In genomic region chr6:90753820-90754604, GRCh38 we compare ENCODE assay signal across 27 cellular contexts.
DNase-seq lines count a peak whose midpoint lies in the region; ATAC-seq and TF ChIP-seq lines count a peak whose summit lies in the region.
"Had no signal": no experiment of that assay in that cellular context is flagged by ENCODE, and none has a peak within 500 bp of the region (broad histone marks: within the 10 kb centered on the region; RNA-seq: fewer than 3 reads in every experiment).

No MANE protein-coding gene starts in this region.

- no peak for ATAC-seq in heart left ventricle
- peak; percentile 86 to 92 (median 91) for ATAC-seq in psoas muscle
- ATAC-seq: CD8-positive, alpha-beta T cell; K562 had no signal

- H3K36me3 ChIP-seq in cardiac muscle cell (no peaks in the 10 kb centered on the region), heart left ventricle (no peaks in the 10 kb centered on the region), psoas muscle (ENCODE audit: insufficient read depth in 1 of 2, low read depth in 1 of 2) (no peaks in the 10 kb centered on the region)
- H3K36me3 ChIP-seq: MG63 had no signal

- H3K4me1 ChIP-seq in cardiac muscle cell (ENCODE audit: low read depth) = peaks cover 26% of the 10 kb centered on the region
- H3K4me1 ChIP-seq in heart left ventricle = no peaks in the 10 kb centered on the region
- no peaks in the 10 kb centered on the region for H3K4me1 ChIP-seq in psoas muscle

- peak in 1 of 2 donors; percentile 40 for DNase-seq in cardiac muscle cell (ENCODE audit: low read depth in 1 of 2, low spot score in 1 of 2)
- no peak for DNase-seq in heart left ventricle
- DNase-seq in left kidney (ENCODE audit: low read depth, low spot score) = peak; percentile 67
- no peak for DNase-seq in psoas muscle
- no peak for DNase-seq in activated CD4-positive, alpha-beta T cell treated with anti-CD3 and anti-CD28 coated beads for 1 hour
- no peak for DNase-seq in SK-N-DZ (ENCODE audit: low spot score)
- DNase-seq in SW480 (ENCODE audit: low spot score) = no peak
- DNase-seq in NCI-H2227 treated with DMSO at 0.1 percent for 48 hours (lab: John Stamatoyannopoulos, UW) = no peak
- DNase-seq: AML-193; C1 segment of cervical spinal cord; Calu3; CD8-positive, alpha-beta T cell; EL; GF-D8; GOT3; HCEC 1CT; MG63; NCI-H1092; NCI-H1436 treated with DMSO at 0.1 percent for 48 hours; NCI-H1930; NCI-H226; NCI-H510A treated with DMSO at 0.1 percent for 48 hours; NCI-H748 treated with DMSO at 0.1 percent for 48 hours; NK-92 treated with Interleukin-12 subunit alpha and Interleukin-12 subunit beta, amount 100 ng/mL, for 24 hours; SHP77 treated with DMSO at 0.1 percent for 48 hours had no signal

- no peak for TF ChIP-seq POLR2A in heart left ventricle (IDR thresholded peaks at IDR 0.05)

- H3K27me3 ChIP-seq in cardiac muscle cell (no peaks in the 10 kb centered on the region), heart left ventricle (no peaks in the 10 kb centered on the region), psoas muscle (ENCODE audit: insufficient read depth in 3 of 3, low read length in 2 of 3) (no peaks in the 10 kb centered on the region)
- H3K27me3 ChIP-seq: MG63 had no signal

- H3K27ac ChIP-seq in cardiac muscle cell (peak overlapping the region; percentile 24), heart left ventricle (no peak overlapping the region), psoas muscle (peak overlapping the region; percentile 59)
- H3K27ac ChIP-seq: RWPE1 had no signal

- intact Hi-C loops in heart left ventricle (cut with DNase I) = no loop called here
- intact Hi-C loops in psoas muscle (cut with DNase I) = no loop called here

- H3K9me3 ChIP-seq in cardiac muscle cell (ENCODE audit: low read depth) = no peaks in the 10 kb centered on the region
- H3K9me3 ChIP-seq in heart left ventricle = no peaks in the 10 kb centered on the region
- H3K9me3 ChIP-seq in psoas muscle = no peaks in the 10 kb centered on the region
- H3K9me3 ChIP-seq: MG63 had no signal

- 37 to 41% (median 39%) methylated on average over 8 of the region's 8 CpGs for WGBS in heart left ventricle, 4 donors
- WGBS in psoas muscle, 3 donors = 40 to 59% (median 46%) methylated on average over 8 of the region's 8 CpGs

- H3K4me3 ChIP-seq in cardiac muscle cell (no peak overlapping the region), heart left ventricle (no peak overlapping the region), psoas muscle (no peak overlapping the region)
- H3K4me3 ChIP-seq: K562, MG63 had no signal

- TF ChIP-seq CTCF in cardiac muscle cell (IDR thresholded peaks at IDR 0.05; ENCODE audit: low read depth, low read length) = no peak
- TF ChIP-seq CTCF in heart left ventricle (IDR thresholded peaks at IDR 0.05) = no peak
- TF ChIP-seq CTCF in psoas muscle (IDR thresholded peaks at IDR 0.05) = no peak

Comparison
In these comparisons a context has a peak if more than half of its experiments do, and no peak if none do; other contexts are left out.
1. H3K27ac ChIP-seq: peak in cardiac muscle cell (single experiment) and psoas muscle (single experiment); none in heart left ventricle (0 of 12).
2. ATAC-seq: peak in psoas muscle (4 of 4); none in heart left ventricle (0 of 4).